25 cellular contexts compared by ENCODE assay signal in genomic region chr6:163188746-163189145, GRCh38.
"Had no signal": no experiment of that assay in that cellular context is flagged by ENCODE, and none has a peak within 500 bp of the region (broad histone marks: within the 10 kb centered on the region; RNA-seq: fewer than 3 reads in every experiment).

No MANE protein-coding gene starts in this region.

- H3K4me3 ChIP-seq: coronary artery, hepatocyte, lung, neural progenitor cell, pancreas, right lobe of liver, spleen, upper lobe of right lung, vagina had no signal

- H3K27ac Mint-ChIP-seq: natural killer cell treated with Interleukin-12 subunit alpha and Interleukin-12 subunit beta and Interleukin-15 and Interleukin-18, amount 100 ng/mL, for 72 hours; neural progenitor cell; progenitor cell of endocrine pancreas; stimulated activated memory B cell treated with anti-CD40 and anti-IgM and Interleukin-4, amounts not matched to agents 10 μg/mL and 1 μg/mL and 100 μg/mL, for 72 hours; stimulated activated naive CD8-positive, alpha-beta T cell treated with anti-CD3 and anti-CD28 coated beads, Interleukin-15, Interleukin-2, amounts not matched to agents 100 ng/mL and 50 ng/mL, for 24 hours had no signal

- H3K36me3 Mint-ChIP-seq: natural killer cell treated with Interleukin-12 subunit alpha and Interleukin-12 subunit beta and Interleukin-15 and Interleukin-18, amount 100 ng/mL, for 72 hours; neural progenitor cell; stimulated activated memory B cell treated with anti-CD40 and anti-IgM and Interleukin-4, amounts not matched to agents 10 μg/mL and 1 μg/mL and 100 μg/mL, for 72 hours had no signal

- H2AFZ ChIP-seq: hepatocyte, neural progenitor cell had no signal

- H3K27ac ChIP-seq: coronary artery, hepatocyte, neural progenitor cell, pancreas, right lobe of liver, spleen, upper lobe of right lung, vagina had no signal

- H3K9me3 ChIP-seq: pancreas, right lobe of liver, spleen, upper lobe of right lung, vagina had no signal

- H3K27me3 Mint-ChIP-seq: stimulated activated naive CD8-positive, alpha-beta T cell treated with anti-CD3 and anti-CD28 coated beads, Interleukin-15, Interleukin-2, amounts not matched to agents 100 ng/mL and 50 ng/mL, for 24 hours had no signal

- H3K4me2 ChIP-seq: hepatocyte, neural progenitor cell had no signal

- H3K9me3 Mint-ChIP-seq: natural killer cell treated with Interleukin-12 subunit alpha and Interleukin-12 subunit beta and Interleukin-15 and Interleukin-18, amount 100 ng/mL, for 72 hours; stimulated activated memory B cell treated with anti-CD40 and anti-IgM and Interleukin-4, amounts not matched to agents 10 μg/mL and 1 μg/mL and 100 μg/mL, for 72 hours; stimulated activated naive CD8-positive, alpha-beta T cell treated with anti-CD3 and anti-CD28 coated beads, Interleukin-15, Interleukin-2, amounts not matched to agents 100 ng/mL and 50 ng/mL, for 24 hours had no signal

- ATAC-seq: left colon; left ventricle myocardium superior; natural killer cell treated with Interleukin-12 subunit alpha and Interleukin-12 subunit beta and Interleukin-15 and Interleukin-18, amount 100 ng/mL, for 72 hours; pancreas; right lobe of liver; stimulated activated memory B cell treated with anti-CD40 and anti-IgM and Interleukin-4, amounts not matched to agents 10 μg/mL and 1 μg/mL and 100 μg/mL, for 72 hours; upper lobe of right lung had no signal

- H3K9ac ChIP-seq: neural progenitor cell had no signal

- H3K4me3 Mint-ChIP-seq: natural killer cell treated with Interleukin-12 subunit alpha and Interleukin-12 subunit beta and Interleukin-15 and Interleukin-18, amount 100 ng/mL, for 72 hours; neural progenitor cell; stimulated activated memory B cell treated with anti-CD40 and anti-IgM and Interleukin-4, amounts not matched to agents 10 μg/mL and 1 μg/mL and 100 μg/mL, for 72 hours; stimulated activated naive CD8-positive, alpha-beta T cell treated with anti-CD3 and anti-CD28 coated beads, Interleukin-15, Interleukin-2, amounts not matched to agents 100 ng/mL and 50 ng/mL, for 24 hours had no signal

- H3K4me1 ChIP-seq: pancreas, right lobe of liver, spleen, upper lobe of right lung, vagina had no signal

- H3K4me1 Mint-ChIP-seq: stimulated activated memory B cell treated with anti-CD40 and anti-IgM and Interleukin-4, amounts not matched to agents 10 μg/mL and 1 μg/mL and 100 μg/mL, for 72 hours had no signal

- H3K36me3 ChIP-seq: neural progenitor cell, pancreas, right lobe of liver, spleen, upper lobe of right lung, vagina had no signal

- H3K79me2 ChIP-seq: hepatocyte had no signal

- H3K27me3 ChIP-seq: hepatocyte, neural progenitor cell, pancreas, right lobe of liver, spleen, upper lobe of right lung, vagina had no signal

- DNase-seq: effector CD8-positive, alpha-beta T cell; foreskin melanocyte; head of caudate nucleus; kidney; left colon; left ventricle myocardium superior; mesenchymal stem cell; midbrain; occipital lobe; pancreas; right lobe of liver; spleen; stimulated activated CD4-positive, alpha-beta T cell treated with anti-CD3 and anti-CD28 coated beads, Interleukin-15, amount 100 ng/mL, for 24 hours; stimulated activated CD4-positive, alpha-beta T cell treated with anti-CD3 and anti-CD28 coated beads, Interleukin-1b, Interleukin-23, amount 100 ng/mL, for 48 hours; stimulated activated CD4-positive, alpha-beta T cell treated with anti-CD3 and anti-CD28 coated beads, Interleukin-4, amount 100 ng/mL, for 24 hours; upper lobe of right lung had no signal
